12 cellular contexts compared by ENCODE assay signal in the genomic region with DNA sequence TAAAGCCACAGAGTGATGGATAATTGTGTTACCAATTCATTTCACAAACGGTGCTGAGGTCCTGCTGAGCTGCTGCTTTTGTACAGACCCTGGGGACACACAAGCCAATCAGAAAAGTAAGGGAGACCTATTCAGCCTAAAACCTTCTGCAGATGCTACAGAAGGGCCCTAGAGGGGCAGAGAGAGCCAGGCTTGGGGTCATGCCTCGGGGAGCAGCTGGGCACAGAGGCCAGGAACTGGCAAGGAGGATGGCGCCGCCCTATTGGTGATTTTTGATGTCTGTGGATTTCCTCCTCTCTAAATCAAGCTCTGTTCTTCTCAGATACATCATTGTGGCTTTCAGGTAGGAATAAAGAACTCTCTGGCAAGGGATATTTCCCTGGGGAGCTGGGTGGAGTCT.
DNase-seq lines count a peak whose midpoint lies in the region; ATAC-seq and TF ChIP-seq lines count a peak whose summit lies in the region.
"Had no signal": no experiment of that assay in that cellular context is flagged by ENCODE, and none has a peak within 500 bp of the region (broad histone marks: within the 10 kb centered on the region; RNA-seq: fewer than 3 reads in every experiment).

No MANE protein-coding gene starts in this region.

- peaks cover 46% of the 10 kb centered on the region for H3K27me3 ChIP-seq in OCI-LY3 (ENCODE audit: low read depth, low read length)

- no peak overlapping the region for H3K27ac ChIP-seq in OCI-LY3 (ENCODE audit: low read length)

- peaks cover 46% of the 10 kb centered on the region for H3K4me1 ChIP-seq in OCI-LY3 (ENCODE audit: low read length)
- H3K4me1 ChIP-seq: HAP-1 had no signal

- H3K4me3 ChIP-seq in GM12865 (ENCODE audit: low read depth, low read length) (no peak overlapping the region), OCI-LY3 (ENCODE audit: low read length) (no peak overlapping the region), epithelial cell of proximal tubule (ENCODE audit: low read depth, low read length) (no peak overlapping the region)
- H3K4me3 ChIP-seq: HAP-1 had no signal

- no peaks in the 10 kb centered on the region for H4K20me1 ChIP-seq in OCI-LY3 (ENCODE audit: insufficient read depth, low read length)

- no peak overlapping the region for H3K4me2 ChIP-seq in OCI-LY3 (ENCODE audit: low read length)

- H3K79me2 ChIP-seq in OCI-LY3 (ENCODE audit: low read length): no peaks in the 10 kb centered on the region

- 0 out of 2 replicates have a peak overlapping the region, but pooled peaks have one; percentile 14 for H2AFZ ChIP-seq in OCI-LY3 (ENCODE audit: low read depth, low read length)

- DNase-seq in NCI-H2107 treated with DMSO at 0.1 percent for 48 hours (lab: John Stamatoyannopoulos, UW; ENCODE audit: unreplicated experiment): peak; percentile 45
- no peak for DNase-seq in NCI-H2107 (lab: John Stamatoyannopoulos, UW)
- DNase-seq in GM12865 (ENCODE audit: low read depth): no peak
- DNase-seq in epithelial cell of proximal tubule (ENCODE audit: low read depth): no peak
- DNase-seq: hypothalamus, mesenchymal stem cell, posterior cingulate gyrus had no signal

- no peaks in the 10 kb centered on the region for H3K36me3 ChIP-seq in OCI-LY3 (replicated peaks; ENCODE audit: low read depth, low read length)
- H3K36me3 ChIP-seq: HAP-1 had no signal

- peak; percentile 6 for TF ChIP-seq CTCF in GM12865 (IDR thresholded peaks at IDR 0.05; ENCODE audit: insufficient read depth, low read depth, low read length, missing control alignments)
- TF ChIP-seq CTCF in OCI-LY3 (IDR thresholded peaks at IDR 0.05; ENCODE audit: low read depth, low read length): peak; percentile 56
- TF ChIP-seq CTCF in epithelial cell of proximal tubule (conservative IDR thresholded peaks at IDR 0.05; ENCODE audit: low read depth, low read length): peak; percentile 38

- H3K9me3 ChIP-seq in OCI-LY3 (ENCODE audit: insufficient read depth, low read length): no peaks in the 10 kb centered on the region
- H3K9me3 ChIP-seq: HAP-1 had no signal

- ATAC-seq in GM21737 (IDR thresholded peaks at IDR 0.05; ENCODE audit: unreplicated experiment) (no peak), GM21723 (IDR thresholded peaks at IDR 0.05; ENCODE audit: unreplicated experiment) (no peak), HG03442 (IDR thresholded peaks at IDR 0.05; ENCODE audit: unreplicated experiment) (no peak)

- no peak overlapping the region for H3K9ac ChIP-seq in OCI-LY3 (ENCODE audit: low read length)

Comparison
In these comparisons a context has a peak if more than half of its experiments do, and no peak if none do; other contexts are left out.
1. CTCF ChIP-seq: peak in every context shown above with its lines; median percentile 56 in OCI-LY3; 38 in epithelial cell of proximal tubule; 6 in GM12865.